ENCODE assay signal across 7 cellular contexts in the genomic region with DNA sequence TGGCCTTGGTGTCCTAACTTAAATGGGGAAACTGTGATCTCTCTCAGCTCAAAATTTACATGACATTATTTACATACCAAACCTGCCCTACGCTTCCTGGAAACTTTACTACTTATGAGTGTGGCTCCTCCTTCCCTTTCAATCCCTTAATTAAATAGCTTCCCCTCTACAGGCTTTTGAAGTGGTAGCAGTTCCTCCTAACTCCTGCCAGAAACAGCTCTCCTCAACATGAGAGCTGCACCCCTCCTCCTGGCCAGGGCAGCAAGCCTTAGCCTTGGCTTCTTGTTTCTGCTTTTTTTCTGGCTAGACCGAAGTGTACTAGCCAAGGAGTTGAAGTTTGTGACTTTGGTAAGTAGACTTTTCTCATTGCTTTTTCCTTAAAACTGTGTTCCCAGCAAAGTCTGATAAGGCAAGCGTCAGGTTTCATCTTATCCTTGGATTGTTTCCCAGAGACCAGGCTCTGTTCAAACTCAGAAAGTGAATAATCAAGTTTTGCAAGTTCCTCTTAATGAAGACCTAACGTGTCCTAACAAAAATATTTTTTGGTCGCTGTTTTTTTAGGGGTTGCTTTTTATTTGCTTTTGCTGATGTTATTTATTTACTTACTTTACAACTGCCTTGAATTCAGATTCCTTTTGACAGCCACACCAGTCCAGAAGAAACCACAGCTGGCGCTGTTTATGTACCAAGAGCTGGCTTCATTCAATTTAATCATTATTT. TPM values are rescaled to one million over a fixed set of nuclear protein-coding genes. Genes with fewer than 3 reads are reported as not detected.
DNase-seq lines count a peak whose midpoint lies in the region; ATAC-seq, FAIRE-seq and TF ChIP-seq lines count a peak whose summit lies in the region.

Gene ACP3, plus strand, starts transcription at position 179 of the 720 bp plus-strand sequence. Its CDS starts 50 bp downstream, at position 229.

- no peaks in the 10 kb centered on the region for H4K20me1 ChIP-seq in GM12878 (ENCODE audit: control insufficient read depth, insufficient read depth)
- no peaks in the 10 kb centered on the region for H4K20me1 ChIP-seq in keratinocyte (ENCODE audit: control insufficient read depth, extremely low read depth, insufficient read depth, low read length)

- peak within 1 kb of the TSS; percentile 87 for H3K4me3 Mint-ChIP-seq in type B pancreatic cell

- dilution Hi-C loops in keratinocyte (cut with MboI; ENCODE audit: extremely low pct_ligation_motif_present, low sequenced_read_pairs): no loop called here

- FAIRE-seq in GM12878 (lab: Jason Lieb, UNC): no peak
- peak; percentile 84 for FAIRE-seq in keratinocyte (lab: Jason Lieb, UNC)

- no peak within 1 kb of the TSS for H3K4me3 ChIP-seq in GM12878
- peak within 1 kb of the TSS in 2 of 3 experiments; percentile 41 to 52 for H3K4me3 ChIP-seq in keratinocyte (ENCODE audit: control insufficient read depth in 2 of 3, extremely low read depth in 1 of 3, insufficient read depth in 2 of 3, low read depth in 1 of 3, low read length in 3 of 3)

- peaks cover 19% of the 10 kb centered on the region for H3K9me3 Mint-ChIP-seq in type B pancreatic cell

- no peak for TF ChIP-seq EP300 in GM12878 (IDR thresholded peaks at IDR 0.05; ENCODE audit: borderline replicate concordance in 1 of 2, control insufficient read depth in 1 of 2, low read depth in 2 of 2, low read length in 2 of 2)

- H3K27ac ChIP-seq in GM12878 (ENCODE audit: control insufficient read depth, insufficient read depth) (no peak within 1 kb of the TSS), keratinocyte (ENCODE audit: control insufficient read depth, insufficient read depth, low read length) (peak within 1 kb of the TSS; percentile 77)

- H3K9me3 ChIP-seq in GM12878 (replicated peaks; ENCODE audit: control insufficient read depth, insufficient read depth, low read length): no peaks in the 10 kb centered on the region
- no peaks in the 10 kb centered on the region for H3K9me3 ChIP-seq in keratinocyte (ENCODE audit: control insufficient read depth, low read depth, low read length)

- CTCF ChIA-PET in GM12878 (lab: Yijun Ruan, JAX): no interaction called here

- DNase-seq in M059J (ENCODE audit: low read depth) (peak; percentile 62), GM12878 (ENCODE audit: low read depth, low spot score) (peak; percentile 8), keratinocyte (ENCODE audit: low read depth, low spot score) (no peak), type B pancreatic cell (ENCODE audit: extremely low spot score, unreplicated experiment) (no peak), mesenteric fat pad (ENCODE audit: low spot score) (no peak)

- POLR2A ChIA-PET in GM12878 (lab: Charles Lee): interaction anchor here (0.6 kb wide), 1 partner anchor 35 kb away, joined by 3 read pairs; no protein-coding TSS in a partner anchor

- peaks cover 23% of the 10 kb centered on the region for H3K4me1 Mint-ChIP-seq in type B pancreatic cell (ENCODE audit: unreplicated experiment)

- BruUV-seq in GM12878 (replicated peaks; lab: Mats Ljungman, UMichigan): no TSS peak

- ATAC-seq in GM19043 (IDR thresholded peaks at IDR 0.05; ENCODE audit: low read depth, unreplicated experiment) (peak; percentile 83), GM12878 (peak; percentile 61), HG03460 (IDR thresholded peaks at IDR 0.05; ENCODE audit: unreplicated experiment) (no peak)

- H3K36me3 Mint-ChIP-seq in type B pancreatic cell: peaks cover 3% of the 10 kb centered on the region

- no peak within 1 kb of the TSS for H2AFZ ChIP-seq in GM12878 (ENCODE audit: control insufficient read depth, low read depth, low read length)
- peak within 1 kb of the TSS; percentile 78 for H2AFZ ChIP-seq in keratinocyte (ENCODE audit: control insufficient read depth, low read length)

- intact Hi-C loops in GM12878 (cut with micrococcal nuclease; ENCODE audit: unreplicated experiment): no loop called here

- in situ Hi-C loops in GM12878 (cut with MboI): no loop called here

- TF ChIP-seq CTCF in GM12878 (IDR thresholded peaks at IDR 0.05 in 2 of 3, conservative IDR thresholded peaks at IDR 0.05 in 1 of 3; ENCODE audit: control insufficient read depth in 2 of 3, extremely low read depth in 1 of 3, insufficient read depth in 1 of 3, low read depth in 3 of 3, low read length in 3 of 3): no peak
- no peak for TF ChIP-seq CTCF in keratinocyte (optimal IDR thresholded peaks at IDR 0.05 in 1 of 3, IDR thresholded peaks at IDR 0.05 in 1 of 3, conservative IDR thresholded peaks at IDR 0.05 in 1 of 3; ENCODE audit: extremely low read depth in 1 of 3, insufficient read depth in 2 of 3, low read length in 3 of 3)
- no peak for TF ChIP-seq CTCF in type B pancreatic cell (conservative IDR thresholded peaks at IDR 0.05)

- no peaks in the 10 kb centered on the region for H3K36me3 ChIP-seq in GM12878 (ENCODE audit: control insufficient read depth in 2 of 2, insufficient read depth in 2 of 2, low read length in 1 of 2)
- no peaks in the 10 kb centered on the region for H3K36me3 ChIP-seq in keratinocyte (ENCODE audit: control insufficient read depth in 2 of 2, extremely low read depth in 1 of 2, insufficient read depth in 2 of 2, low read length in 2 of 2)

- RAD21 ChIA-PET in GM12878 (lab: Charles Lee; ENCODE audit: unreplicated experiment): no interaction called here

- H3K27me3 Mint-ChIP-seq in type B pancreatic cell: no peaks in the 10 kb centered on the region

- H3K9ac ChIP-seq in GM12878 (ENCODE audit: control insufficient read depth, insufficient read depth, low read length) (no peak within 1 kb of the TSS), keratinocyte (ENCODE audit: control insufficient read depth, extremely low read depth, insufficient read depth, low read length) (peak within 1 kb of the TSS; percentile 53)

- H3K4me2 ChIP-seq in GM12878 (ENCODE audit: control insufficient read depth, insufficient read depth) (no peak within 1 kb of the TSS), keratinocyte (ENCODE audit: control insufficient read depth, extremely low read depth, insufficient read depth, low read depth, low read length) (peak within 1 kb of the TSS; percentile 63)

- no peak for TF ChIP-seq POLR2A in GM12878 (IDR thresholded peaks at IDR 0.05; ENCODE audit: low read depth, low read length)

- TF ChIP-seq RAD21 in GM12878 (IDR thresholded peaks at IDR 0.05; ENCODE audit: insufficient read depth, low read depth, low read length): no peak

- H3K27me3 ChIP-seq in GM12878 (replicated peaks in 1 of 2; ENCODE audit: control insufficient read depth in 2 of 2, insufficient read depth in 2 of 2, low read length in 1 of 2): peaks cover 0 to 3% of the 10 kb centered on the region in 2 experiments; a peak in 1 of 4 replicates
- no peaks in the 10 kb centered on the region for H3K27me3 ChIP-seq in keratinocyte (ENCODE audit: control insufficient read depth, extremely low read depth, insufficient read depth, low read length)

- H3K27ac Mint-ChIP-seq in type B pancreatic cell: peak within 1 kb of the TSS; percentile 97

- no peaks in the 10 kb centered on the region for H3K4me1 ChIP-seq in GM12878 (ENCODE audit: control insufficient read depth, insufficient read depth, low read length)
- peaks cover 22% of the 10 kb centered on the region for H3K4me1 ChIP-seq in keratinocyte (ENCODE audit: control insufficient read depth, extremely low read depth, insufficient read depth, low read length)

- SMC1A ChIA-PET in GM12878 (lab: Charles Lee; ENCODE audit: uncharacterized antibody, unreplicated experiment): no interaction called here

- H3K9me1 ChIP-seq in keratinocyte (ENCODE audit: control insufficient read depth, extremely low read depth, insufficient read depth, low read length): no peaks in the 10 kb centered on the region

- H3K79me2 ChIP-seq in GM12878 (ENCODE audit: control insufficient read depth, insufficient read depth, low read length) (no peaks in the 10 kb centered on the region), keratinocyte (ENCODE audit: control insufficient read depth, insufficient read depth, low read length) (no peaks in the 10 kb centered on the region)

- 25% methylated on average over 6 of the region's 6 CpGs for WGBS in GM12878 (ENCODE audit: insufficient coverage, insufficient replicate concordance, low lambda C conversion rate, missing lambda C conversion rate)

TF ChIP-seq in GM12878, 131 proteins besides CTCF, POLR2A, EP300 and RAD21:
- no peak for TF ChIP-seq PAX8 (IDR thresholded peaks at IDR 0.05)
- TF ChIP-seq MEF2B (IDR thresholded peaks at IDR 0.05; ENCODE audit: partially characterized antibody, poor library complexity, severe bottlenecking): no peak
- TF ChIP-seq TARDBP (IDR thresholded peaks at IDR 0.05; ENCODE audit: borderline replicate concordance): no peak
TF ChIP-seq in GM12878: peak in this region for 0.

RNA-seq across cellular contexts. Expression of gene ACP3, which starts in this region (rescaled TPM):
- 0.52 and 1.9 TPM in 2 replicates for total RNA-seq in M059J (2014; rRNA removed; shearing (Covaris generic))
- total RNA-seq in GM12878 (2013; cell fraction: nucleolus; rRNA removed): not detected in 2 replicates
- total RNA-seq in GM12878 (2014; rRNA removed): not detected in 2 replicates
- total RNA-seq in GM12878 (2014; rRNA removed; fragmentation: Illumina TruSeq; extraction: Trizol): not detected in 2 replicates
- total RNA-seq in GM12878 (2021): not detected in 2 replicates
- not detected for polyA plus RNA-seq in GM12878 (2011; ENCODE audit: low read depth)
- polyA plus RNA-seq in GM12878 (2011; rRNA removed): 0.41 and 0.66 TPM in 2 replicates
- 0.22 and 0.50 TPM in 2 replicates for polyA plus RNA-seq in GM12878 (2011; cell fraction: cytosol; rRNA removed)
- 0.20 and 0.25 TPM in 2 replicates for polyA plus RNA-seq in GM12878 (2011; cell fraction: nucleus; rRNA removed)
- not detected in 2 replicates for polyA plus RNA-seq in GM12878 (2012)
- not detected in 2 replicates for polyA plus RNA-seq in GM12878 (2014; fragmentation: Illumina TruSeq; extraction: Trizol)
- under 1 TPM in 1 of 2 experiments, not detected in 1; 0.05 TPM for polyA plus RNA-seq in GM12878 (2014; fragmentation: Nextera tagmentation; extraction: Ambion mirVana)
- 0.61 TPM in 1 of 2 replicates, not detected in the other for polyA plus RNA-seq in GM12878 (2014; rRNA removed)
- not detected for polyA plus RNA-seq in GM12878 (2016; fragmentation: Nextera tagmentation; extraction: Ambion mirVana)
- 0.41 and 0.88 TPM in 2 replicates for polyA minus RNA-seq in GM12878 (2011; rRNA and poly(A)+ RNA removed)
- polyA minus RNA-seq in GM12878 (2011; cell fraction: cytosol; rRNA and poly(A)+ RNA removed): not detected in 2 replicates
- 0.96 TPM in 1 of 2 replicates, not detected in the other for polyA minus RNA-seq in GM12878 (2011; cell fraction: nucleus; rRNA and poly(A)+ RNA removed)
- polyA plus RNA-seq in keratinocyte: 0.51 to 1.3 TPM (median 1.0 TPM) in 3 replicates
- polyA plus RNA-seq in keratinocyte (2011; ENCODE audit: low read depth): 1.2 TPM
- polyA plus RNA-seq in keratinocyte (2011; cell fraction: cytosol; rRNA removed): 0.15 TPM in 1 of 2 replicates, not detected in the other
- 0.59 and 1.3 TPM in 2 replicates for polyA plus RNA-seq in keratinocyte (2011; cell fraction: nucleus; rRNA removed)
- 0.24 and 0.78 TPM in 2 replicates for polyA plus RNA-seq in keratinocyte (2012; ENCODE audit: low replicate concordance)
- 0.96 to 3.3 TPM (median 1.5 TPM) in 3 replicates for polyA minus RNA-seq in keratinocyte
- not detected for polyA minus RNA-seq in keratinocyte (2011; cell fraction: cytosol; rRNA and poly(A)+ RNA removed)
- 0.32 and 1.2 TPM in 2 replicates for polyA minus RNA-seq in keratinocyte (2011; cell fraction: nucleus; rRNA and poly(A)+ RNA removed)
- 3.5 and 8.2 TPM in 2 replicates for total RNA-seq in type B pancreatic cell (ENCODE audit: low replicate concordance)
- 2.5 TPM for total RNA-seq in mesenteric fat pad

Comparison
In these comparisons a context has a peak if more than half of its experiments do, and no peak if none do; other contexts are left out.
1. Peak in DNase-seq and ATAC-seq in GM12878; RNA of the gene not detected or under 1 TPM.